Comparison of ENCODE assay signal across 29 cellular contexts in genomic region chr2:48434101-48434500, GRCh38. TPM values are rescaled to one million over a fixed set of nuclear protein-coding genes. Genes with fewer than 3 reads are reported as not detected.
DNase-seq lines count a peak whose midpoint lies in the region; ATAC-seq, FAIRE-seq and TF ChIP-seq lines count a peak whose summit lies in the region.
"Had no signal": no experiment of that assay in that cellular context is flagged by ENCODE, and none has a peak within 500 bp of the region (broad histone marks: within the 10 kb centered on the region; RNA-seq: fewer than 3 reads in every experiment).

No MANE protein-coding gene starts in this region.

- ATAC-seq in K562 = peak; percentile 50; the same call in 2 of the 3 replicates
- ATAC-seq in HG02840 (IDR thresholded peaks at IDR 0.05; ENCODE audit: low FRiP score, unreplicated experiment) = no peak
- ATAC-seq: activated T-helper 17 cell treated with anti-CD3 and anti-CD28 coated beads, Interleukin-2, amount 50 U/mL, for 72 hours; effector memory CD8-positive, alpha-beta T cell; stimulated activated naive CD8-positive, alpha-beta T cell treated with anti-CD3 and anti-CD28 coated beads, Interleukin-15, amount 100 ng/mL, for 72 hours had no signal

- no peak overlapping the region for H3K9ac ChIP-seq in K562 (ENCODE audit: insufficient read depth in 1 of 2, low read depth in 2 of 2, low read length in 2 of 2)
- H3K9ac ChIP-seq: KMS-11 had no signal

- CTCF ChIA-PET in K562 (lab: Yijun Ruan, JAX; ENCODE audit: low intra/inter-chr PET ratio) = no interaction called here

- H3K4me1 ChIP-seq in K562 (replicated peaks in 1 of 2; ENCODE audit: control insufficient read depth in 2 of 2, insufficient read depth in 2 of 2, low read length in 2 of 2) (peaks cover 0 to 11% of the 10 kb centered on the region in 2 experiments; a peak in 2 of 5 replicates), testis (peaks cover 8% of the 10 kb centered on the region)
- H3K4me1 ChIP-seq: gastroesophageal sphincter had no signal

- H3K27ac ChIP-seq in K562 (ENCODE audit: extremely low read depth, low read depth, low read length) (no peak overlapping the region), testis (peak overlapping the region; percentile 39 to 66)
- H3K27ac ChIP-seq: KMS-11, SJCRH30 had no signal

- no peak for TF ChIP-seq CTCF in K562 (IDR thresholded peaks at IDR 0.05 in 2 of 3, conservative IDR thresholded peaks at IDR 0.05 in 1 of 3; ENCODE audit: insufficient read depth in 2 of 3, low read depth in 1 of 3, low read length in 3 of 3)
- TF ChIP-seq CTCF in testis (IDR thresholded peaks at IDR 0.05) = no peak

- WGBS in K562 (ENCODE audit: insufficient coverage, low coverage, missing lambda C conversion rate) = 41% methylated on average over 4 of the region's 4 CpGs
- 79 to 80% methylated on average over 4 of the region's 4 CpGs for WGBS in testis, 2 donors

- H2AFZ ChIP-seq in K562 (ENCODE audit: low read depth, low read length) = peak overlapping the region; percentile 91

- H3K27me3 ChIP-seq in K562 (ENCODE audit: control insufficient read depth in 2 of 2, insufficient read depth in 2 of 2, low read length in 2 of 2) (no peaks in the 10 kb centered on the region), testis (no peaks in the 10 kb centered on the region)
- H3K27me3 ChIP-seq: esophagus squamous epithelium, gastroesophageal sphincter, upper lobe of left lung had no signal

- in situ Hi-C loops in K562 (cut with MboI) = no loop called here

- H3K9me1 ChIP-seq in K562 (ENCODE audit: control insufficient read depth, insufficient read depth, low read length) = no peaks in the 10 kb centered on the region

- no peak overlapping the region for H3K4me2 ChIP-seq in K562 (ENCODE audit: insufficient read depth, low read length)

- no peak overlapping the region for H3K4me3 ChIP-seq in K562
- H3K4me3 ChIP-seq in testis = no peak overlapping the region
- H3K4me3 ChIP-seq: gastroesophageal sphincter, SJCRH30 had no signal

- TF ChIP-seq POLR2A in K562 (conservative IDR thresholded peaks at IDR 0.05) (no peak), testis (IDR thresholded peaks at IDR 0.05) (no peak)

- FAIRE-seq in K562 (lab: Jason Lieb, UNC) = no peak

- TF ChIP-seq EP300 in K562 (IDR thresholded peaks at IDR 0.05; ENCODE audit: low read length) = no peak

- no peak for TF ChIP-seq RAD21 in K562 (CRISPR knock-in tag; conservative IDR thresholded peaks at IDR 0.05 in 1 of 2, IDR thresholded peaks at IDR 0.05 in 1 of 2)

- H4K20me1 ChIP-seq in K562 (replicated peaks; ENCODE audit: control insufficient read depth, insufficient read depth, low read length) = no peaks in the 10 kb centered on the region

- no peaks in the 10 kb centered on the region for H3K79me2 ChIP-seq in K562 (ENCODE audit: control insufficient read depth, insufficient read depth, low read length)

- H3K9me3 ChIP-seq in K562 (replicated peaks; ENCODE audit: control insufficient read depth, insufficient read depth, low read depth, low read length) (no peaks in the 10 kb centered on the region), testis (no peaks in the 10 kb centered on the region)
- H3K9me3 ChIP-seq: esophagus squamous epithelium, gastroesophageal sphincter, SJCRH30, upper lobe of left lung had no signal

- intact Hi-C loops in K562 (cut with micrococcal nuclease) = no loop called here
- intact Hi-C loops in testis (cut with DNase I; ENCODE audit: low total_unique reads) = no loop called here

- H3K36me3 ChIP-seq in K562 (ENCODE audit: control insufficient read depth, insufficient read depth, low read length) (no peaks in the 10 kb centered on the region), testis (ENCODE audit: low read depth, missing control alignments) (no peaks in the 10 kb centered on the region)
- H3K36me3 ChIP-seq: esophagus squamous epithelium, gastroesophageal sphincter, upper lobe of left lung had no signal

- POLR2A ChIA-PET in K562 (lab: Yijun Ruan, JAX) = interaction anchor here (0.7 to 1.1 kb wide), 2 partner anchors 9 to 335 kb away, joined by 3 read pairs; no protein-coding TSS in a partner anchor

- BruUV-seq in K562 (replicated peaks; lab: Mats Ljungman, UMichigan) = no TSS peak

- DNase-seq in SKM-1 treated with dmso at 0.1 percent for 144 hours (lab: John Stamatoyannopoulos, UW; ENCODE audit: unreplicated experiment) (peak; percentile 6), SKM-1 (lab: John Stamatoyannopoulos, UW; ENCODE audit: unreplicated experiment) (no peak), K562 (ENCODE audit: extremely low read depth in 1 of 4, low spot score in 3 of 4) (no peak), medulla oblongata (ENCODE audit: extremely low spot score) (peak; percentile 19), testis (no peak), DMS114 treated with DMSO at 0.1 percent for 48 hours (lab: John Stamatoyannopoulos, UW; ENCODE audit: unreplicated experiment) (no peak), NCI-H1417 (lab: John Stamatoyannopoulos, UW) (no peak)
- DNase-seq: activated CD4-positive, alpha-beta T cell treated with anti-CD3 and anti-CD28 coated beads, Interleukin-2, amount 10 ng/mL, durations not matched to agents 7 days and 5 days; activated naive CD8-positive, alpha-beta T cell treated with anti-CD3 and anti-CD28 coated beads, Interleukin-2, amount 10 ng/mL, durations not matched to agents 7 days and 5 days; cerebellar nuclear complex; effector memory CD8-positive, alpha-beta T cell; esophagus squamous epithelium; H9; naive B cell; NCI-H1048; NCI-H187 treated with DMSO at 0.1 percent for 48 hours; NCI-H226; NCI-H82; retina; SJCRH30; stimulated activated CD4-positive, alpha-beta T cell treated with anti-CD3 and anti-CD28 coated beads, Interleukin-12 subunit alpha, Interleukin-12 subunit beta, amount 100 ng/mL, for 4 hours; stimulated activated CD4-positive, alpha-beta T cell treated with anti-CD3 and anti-CD28 coated beads, Interleukin-4, amount 100 ng/mL, for 4 hours; stimulated activated naive CD8-positive, alpha-beta T cell treated with anti-CD3 and anti-CD28 coated beads, Interleukin-15, amount 100 ng/mL, for 72 hours; T-helper 2 cell had no signal

TF ChIP-seq in K562, 482 proteins besides CTCF, POLR2A, EP300 and RAD21 (continues in another document):
- TF ChIP-seq PTBP1 (IDR thresholded peaks at IDR 0.05; ENCODE audit: low read depth, low read length) (no peak), SMARCA4 (IDR thresholded peaks at IDR 0.05) (no peak)

RNA-seq across cellular contexts. Expression of gene PPP1R21, which starts 6.5 kb away (rescaled TPM):
- 24.7 and 55.6 TPM in 2 replicates for total RNA-seq in K562 (2011; cell fraction: chromatin; rRNA removed; ENCODE audit: low replicate concordance)
- 10.7 and 11.5 TPM in 2 replicates for total RNA-seq in K562 (2011; cell fraction: nucleolus; rRNA removed)
- 17.2 and 27.6 TPM in 2 replicates for total RNA-seq in K562 (2011; cell fraction: nucleoplasm; rRNA removed)
- total RNA-seq in K562 (2014; rRNA removed) (4.9 and 5.5 TPM in 2 replicates), K562 (2014; rRNA removed; fragmentation: Illumina TruSeq; extraction: Trizol) (7.5 TPM in 2 replicates), K562 (2015; rRNA removed; fragmentation: Illumina TruSeq; extraction: Trizol) (7.2 and 8.0 TPM in 2 replicates), K562 (2021) (8.4 and 9.2 TPM in 2 replicates), testis (10 to 100 TPM; 48.5 to 58.6 TPM)
- polyA plus RNA-seq in K562 (2011; rRNA removed) (12.0 and 18.0 TPM in 2 replicates), K562 (2014; fragmentation: Illumina TruSeq; extraction: Trizol) (9.5 and 11.5 TPM in 2 replicates), K562 (2014; fragmentation: Nextera tagmentation; extraction: Ambion mirVana) (1 to 10 TPM; 5.4 to 5.9 TPM), K562 (2014; rRNA removed) (8.5 and 12.2 TPM in 2 replicates), testis (ENCODE audit: insufficient read depth, low read depth, low replicate concordance) (25.3 TPM)
- 4.7 and 7.2 TPM in 2 replicates for polyA plus RNA-seq in K562 (2011; cell fraction: cytosol; rRNA removed)
- polyA plus RNA-seq in K562 (2011; cell fraction: nucleus; rRNA removed) = 25.2 and 26.4 TPM in 2 replicates
- 7.1 and 9.3 TPM in 2 replicates for polyA plus RNA-seq in K562 (2012)
- 17.4 and 17.9 TPM in 2 replicates for polyA minus RNA-seq in K562 (2011; rRNA and poly(A)+ RNA removed)
- 3.3 and 6.7 TPM in 2 replicates for polyA minus RNA-seq in K562 (2011; cell fraction: cytosol; rRNA and poly(A)+ RNA removed)
- 10.8 and 17.1 TPM in 2 replicates for polyA minus RNA-seq in K562 (2011; cell fraction: nucleus; rRNA and poly(A)+ RNA removed)

Comparison
In these comparisons a context has a peak if more than half of its experiments do, and no peak if none do; other contexts are left out.
1. DNase-seq: peak in SKM-1 treated with dmso at 0.1 percent for 144 hours (single experiment) and medulla oblongata (single experiment); none in SKM-1 (single experiment), K562 (0 of 4), testis (single experiment), DMS114 treated with DMSO at 0.1 percent for 48 hours (single experiment) and NCI-H1417 (0 of 3).